21 cellular contexts compared by ENCODE assay signal in the genomic region with DNA sequence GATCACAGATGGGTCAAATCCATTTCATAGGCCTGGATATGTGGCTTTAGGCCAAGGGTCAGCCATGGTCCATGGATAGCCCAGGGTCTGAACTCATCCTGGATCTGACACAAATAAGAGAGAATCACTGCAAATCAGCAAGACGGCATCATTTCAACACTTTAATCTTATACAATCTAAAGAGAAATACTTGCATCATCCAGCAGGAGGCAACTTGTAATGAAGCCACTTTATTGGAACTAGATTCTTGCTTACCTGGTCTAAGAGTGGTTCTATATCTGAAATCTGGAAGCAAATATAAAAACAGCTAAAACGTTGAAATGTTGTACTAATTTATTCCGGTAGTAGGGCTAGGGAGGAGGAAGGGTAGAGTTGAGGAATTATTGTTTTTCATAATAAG.
DNase-seq lines count a peak whose midpoint lies in the region; ATAC-seq and TF ChIP-seq lines count a peak whose summit lies in the region.
"Had no signal": no experiment of that assay in that cellular context is flagged by ENCODE, and none has a peak within 500 bp of the region (broad histone marks: within the 10 kb centered on the region; RNA-seq: fewer than 3 reads in every experiment).

No MANE protein-coding gene starts in this region.

- no CpG with 5 or more reads among the region's 3 CpGs for WGBS in neuronal stem cell (ENCODE audit: extremely low coverage in 2 of 2, insufficient read length in 2 of 2, insufficient replicate concordance in 1 of 2), 2 donors

- CTCF ChIA-PET in A673 (lab: Charles Lee) = no interaction called here

- no peaks in the 10 kb centered on the region for H4K20me1 ChIP-seq in GM23338 (replicated peaks; ENCODE audit: insufficient read depth)

- H3K9me3 ChIP-seq in A673 (ENCODE audit: low read depth, low read length, poor library complexity, severe bottlenecking) = no peaks in the 10 kb centered on the region
- no peaks in the 10 kb centered on the region for H3K9me3 ChIP-seq in neuronal stem cell (replicated peaks in 1 of 2; ENCODE audit: control insufficient read depth in 2 of 2, insufficient read depth in 1 of 2, low read depth in 1 of 2, low read length in 2 of 2)
- H3K9me3 ChIP-seq: Caco-2, HAP-1 had no signal

- no peaks in the 10 kb centered on the region for H3F3A ChIP-seq in GM23338 (replicated peaks; ENCODE audit: low read depth)

- no peak overlapping the region for H3K9ac ChIP-seq in neuronal stem cell (ENCODE audit: low read depth, low read length, poor library complexity)

- H4K91ac ChIP-seq in neuronal stem cell (ENCODE audit: low read depth, low read length, poor library complexity) = no peak overlapping the region

- H2AK5ac ChIP-seq in neuronal stem cell (ENCODE audit: low read depth, low read length) = no peak overlapping the region

- no peak overlapping the region for H3K4me3 ChIP-seq in A673 (ENCODE audit: low read depth, low read length, poor library complexity, severe bottlenecking)
- H3K4me3 ChIP-seq in GM23338 = no peak overlapping the region
- no peak overlapping the region for H3K4me3 ChIP-seq in neuronal stem cell (ENCODE audit: low read length in 2 of 2)
- H3K4me3 ChIP-seq: HAP-1, SK-N-MC had no signal

- no peak overlapping the region for H3K4me3 Mint-ChIP-seq in GM23338
- H3K4me3 Mint-ChIP-seq in glutamatergic neuron (ENCODE audit: unreplicated experiment) = no peak overlapping the region

- no peaks in the 10 kb centered on the region for H3K4me1 Mint-ChIP-seq in GM23338
- peaks cover 8% of the 10 kb centered on the region for H3K4me1 Mint-ChIP-seq in glutamatergic neuron (ENCODE audit: low read depth, unreplicated experiment)

- no peak overlapping the region for H3K27ac ChIP-seq in A673 (ENCODE audit: low read depth, low read length, poor library complexity, severe bottlenecking)
- no peak overlapping the region for H3K27ac ChIP-seq in GM23338 (ENCODE audit: low read depth)
- no peak overlapping the region for H3K27ac ChIP-seq in VCaP
- H3K27ac ChIP-seq in neuronal stem cell (replicated peaks; ENCODE audit: low read length) = no peak overlapping the region
- H3K27ac ChIP-seq: SK-N-MC had no signal

- no peak overlapping the region for H2BK12ac ChIP-seq in neuronal stem cell (ENCODE audit: low read length)

- H3K36me3 Mint-ChIP-seq in GM23338 (ENCODE audit: low read depth) (no peaks in the 10 kb centered on the region), glutamatergic neuron (ENCODE audit: unreplicated experiment) (no peaks in the 10 kb centered on the region)

- no peak overlapping the region for H3K27ac Mint-ChIP-seq in GM23338
- H3K27ac Mint-ChIP-seq in glutamatergic neuron (ENCODE audit: unreplicated experiment) = no peak overlapping the region

- no peak overlapping the region for H2BK15ac ChIP-seq in neuronal stem cell (ENCODE audit: low read length)

- no peak overlapping the region for H3K14ac ChIP-seq in neuronal stem cell (ENCODE audit: low read length)

- BruUV-seq in A673 (replicated peaks; lab: Mats Ljungman, UMichigan) = no TSS peak

- H2AFZ ChIP-seq in GM23338 (no peak overlapping the region), neuronal stem cell (ENCODE audit: low read length) (no peak overlapping the region)

- H3K79me1 ChIP-seq in neuronal stem cell (ENCODE audit: low read depth, low read length) = no peaks in the 10 kb centered on the region

- H3K4me2 ChIP-seq in GM23338 (no peak overlapping the region), neuronal stem cell (ENCODE audit: insufficient read depth, low read length, poor library complexity, severe bottlenecking) (no peak overlapping the region)

- DNase-seq in A673 (ENCODE audit: low spot score) (no peak), GM23338 (ENCODE audit: low spot score) (peak; percentile 16), glutamatergic neuron (no peak), NCI-H524 (lab: John Stamatoyannopoulos, UW) (no peak), SHP77 (lab: John Stamatoyannopoulos, UW) (no peak), neuronal stem cell (ENCODE audit: low spot score) (no peak)
- DNase-seq: AML-193, Caco-2, DMS79, NCI-H1417 treated with DMSO at 0.1 percent for 48 hours, NCI-H1930, NCI-H2171 treated with DMSO at 0.1 percent for 48 hours, NCI-H446 treated with DMSO at 0.1 percent for 48 hours, NCI-H774, T-helper 1 cell had no signal

- ATAC-seq in GM23338 (no peak), GM18511 (IDR thresholded peaks at IDR 0.05; ENCODE audit: unreplicated experiment) (no peak)
- ATAC-seq: Panc1, Right ventricle myocardium inferior had no signal

- no peak overlapping the region for H2BK120ac ChIP-seq in neuronal stem cell (ENCODE audit: low read depth, low read length)

- H3K79me2 ChIP-seq in GM23338 (replicated peaks; ENCODE audit: insufficient read depth) = no peaks in the 10 kb centered on the region

- H2BK5ac ChIP-seq in neuronal stem cell (ENCODE audit: low read length) = no peak overlapping the region

- H3K18ac ChIP-seq in neuronal stem cell (ENCODE audit: low read length) = no peak overlapping the region

- no peaks in the 10 kb centered on the region for H3K4me1 ChIP-seq in A673 (ENCODE audit: insufficient read depth, low read length, poor library complexity, severe bottlenecking)
- no peaks in the 10 kb centered on the region for H3K4me1 ChIP-seq in GM23338 (ENCODE audit: insufficient read depth)
- H3K4me1 ChIP-seq in neuronal stem cell (ENCODE audit: control insufficient read depth in 2 of 2, insufficient read depth in 1 of 2, low read depth in 1 of 2, low read length in 2 of 2) = no peaks in the 10 kb centered on the region
- H3K4me1 ChIP-seq: Caco-2, HAP-1 had no signal

- H3K9me2 ChIP-seq in GM23338 (ENCODE audit: insufficient read depth) = no peaks in the 10 kb centered on the region

- POLR2A ChIA-PET in A673 (lab: Charles Lee; ENCODE audit: low non-redundant PET) = no interaction called here

- H3K27me3 Mint-ChIP-seq in GM23338 (ENCODE audit: insufficient read depth, low read depth, poor library complexity) (no peaks in the 10 kb centered on the region), glutamatergic neuron (ENCODE audit: unreplicated experiment) (no peaks in the 10 kb centered on the region)

- H3K36me3 ChIP-seq in A673 (ENCODE audit: insufficient read depth, low read length, poor library complexity, severe bottlenecking) (no peaks in the 10 kb centered on the region), GM23338 (ENCODE audit: insufficient read depth) (no peaks in the 10 kb centered on the region), neuronal stem cell (replicated peaks in 1 of 2; ENCODE audit: control insufficient read depth in 2 of 2, insufficient read depth in 2 of 2, low read length in 2 of 2) (no peaks in the 10 kb centered on the region)
- H3K36me3 ChIP-seq: HAP-1 had no signal

- TF ChIP-seq CTCF in A673 (conservative IDR thresholded peaks at IDR 0.05; ENCODE audit: low read depth, low read length) = peak; percentile 29; the same call in 1 of the 2 replicates
- peak in 1 of 2 experiments; percentile 33; a peak in 3 of 4 replicates for TF ChIP-seq CTCF in GM23338 (conservative IDR thresholded peaks at IDR 0.05; ENCODE audit: low read depth in 2 of 2)
- TF ChIP-seq CTCF in VCaP (conservative IDR thresholded peaks at IDR 0.05) = 0 out of 2 replicates have a peak, but pooled peaks have one; percentile 28
- peak; percentile 52 for TF ChIP-seq CTCF in glutamatergic neuron (IDR thresholded peaks at IDR 0.05; ENCODE audit: partially characterized antibody, unreplicated experiment)

- no peak overlapping the region for H4K8ac ChIP-seq in neuronal stem cell (ENCODE audit: low read depth, low read length)

- no peak overlapping the region for H3K23ac ChIP-seq in neuronal stem cell (ENCODE audit: low read depth, low read length, poor library complexity)

- H3K27me3 ChIP-seq in A673 (replicated peaks; ENCODE audit: insufficient read depth, low read depth, low read length, poor library complexity) = no peaks in the 10 kb centered on the region
- no peaks in the 10 kb centered on the region for H3K27me3 ChIP-seq in GM23338 (ENCODE audit: insufficient read depth)
- no peaks in the 10 kb centered on the region for H3K27me3 ChIP-seq in neuronal stem cell (ENCODE audit: control insufficient read depth in 3 of 3, insufficient read depth in 3 of 3, low read depth in 1 of 3, low read length in 3 of 3)

- intact Hi-C loops in A673 (cut with micrococcal nuclease; ENCODE audit: unreplicated experiment) = loop anchor here (10.0 kb wide), 1 partner anchor 1755 kb away; no protein-coding TSS in a partner anchor

- no peak overlapping the region for H3K4ac ChIP-seq in neuronal stem cell (ENCODE audit: low read length)

- no peaks in the 10 kb centered on the region; the same call in 2 of the 3 replicates for H3K9me3 Mint-ChIP-seq in GM23338
- no peaks in the 10 kb centered on the region for H3K9me3 Mint-ChIP-seq in glutamatergic neuron (ENCODE audit: unreplicated experiment)

TF ChIP-seq in GM23338, 12 proteins besides CTCF, POLR2A, EP300 and RAD21:
- TF ChIP-seq POLR2AphosphoS5 (IDR thresholded peaks at IDR 0.05; ENCODE audit: low read depth) = no peak
TF ChIP-seq in GM23338: peak in this region for 0.
